In genomic region chr21:43734830-43735229, GRCh38 we compare ENCODE assay signal across 1 cellular context.
TF ChIP-seq lines count a peak whose summit lies in the region.

No MANE protein-coding gene starts in this region.

TF ChIP-seq in A549, 52 proteins besides CTCF, POLR2A, EP300 and RAD21 (continued from another document):
- TF ChIP-seq, protein P1, sequence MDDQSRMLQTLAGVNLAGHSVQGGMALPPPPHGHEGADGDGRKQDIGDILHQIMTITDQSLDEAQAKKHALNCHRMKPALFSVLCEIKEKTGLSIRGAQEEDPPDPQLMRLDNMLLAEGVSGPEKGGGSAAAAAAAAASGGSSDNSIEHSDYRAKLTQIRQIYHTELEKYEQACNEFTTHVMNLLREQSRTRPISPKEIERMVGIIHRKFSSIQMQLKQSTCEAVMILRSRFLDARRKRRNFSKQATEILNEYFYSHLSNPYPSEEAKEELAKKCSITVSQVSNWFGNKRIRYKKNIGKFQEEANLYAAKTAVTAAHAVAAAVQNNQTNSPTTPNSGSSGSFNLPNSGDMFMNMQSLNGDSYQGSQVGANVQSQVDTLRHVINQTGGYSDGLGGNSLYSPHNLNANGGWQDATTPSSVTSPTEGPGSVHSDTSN (IDR thresholded peaks at IDR 0.05): no peak
- TF ChIP-seq HOXB13 (CRISPR knock-in tag; IDR thresholded peaks at IDR 0.05; ENCODE audit: low read depth): no peak
- no peak for TF ChIP-seq FOSB (CRISPR knock-in tag; IDR thresholded peaks at IDR 0.05)
- no peak for TF ChIP-seq FOSL2 (IDR thresholded peaks at IDR 0.05)
- TF ChIP-seq FOSL2 (CRISPR knock-in tag; IDR thresholded peaks at IDR 0.05): no peak
